Comparison of ENCODE assay signal across 10 cellular contexts in the genomic region with DNA sequence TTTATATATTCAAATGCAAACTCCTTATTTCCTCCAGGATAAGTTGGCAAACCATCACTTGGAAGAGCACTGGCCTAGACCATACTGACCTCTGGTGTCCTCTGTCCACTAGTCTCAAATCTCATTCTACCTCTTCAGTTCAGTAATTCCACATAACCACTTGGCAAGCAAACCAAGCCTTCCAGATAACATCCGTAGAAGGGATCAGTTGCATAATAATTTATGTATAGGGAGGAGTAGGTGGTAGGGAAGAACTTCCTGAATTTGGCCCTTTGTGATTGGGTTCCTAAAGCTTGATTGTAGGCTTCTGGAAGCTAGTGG. TPM values are rescaled to one million over a fixed set of nuclear protein-coding genes. Genes with fewer than 3 reads are reported as not detected.
DNase-seq lines count a peak whose midpoint lies in the region; ATAC-seq and TF ChIP-seq lines count a peak whose summit lies in the region.
"Had no signal": no experiment of that assay in that cellular context is flagged by ENCODE, and none has a peak within 500 bp of the region (broad histone marks: within the 10 kb centered on the region; RNA-seq: fewer than 3 reads in every experiment).

No MANE protein-coding gene starts in this region.

- peaks cover 38% of the 10 kb centered on the region for H3K4me1 ChIP-seq in GM23338 (ENCODE audit: insufficient read depth)
- peaks cover 6 to 52% (median 32%) of the 10 kb centered on the region in 12 donors for H3K4me1 ChIP-seq in heart left ventricle
- H3K4me1 ChIP-seq in sigmoid colon = peaks cover 0 to 48% (median 29%) of the 10 kb centered on the region in 4 donors
- H3K4me1 ChIP-seq in ovary (ENCODE audit: insufficient read depth) = peaks cover 10% of the 10 kb centered on the region

- ATAC-seq in GM23338 = no peak
- peak; percentile 84 to 90 (median 86) for ATAC-seq in heart left ventricle
- ATAC-seq in GM21526 (IDR thresholded peaks at IDR 0.05; ENCODE audit: low FRiP score, unreplicated experiment) = no peak

- TF ChIP-seq POLR2A in heart left ventricle (IDR thresholded peaks at IDR 0.05) = no peak
- no peak for TF ChIP-seq POLR2A in sigmoid colon (IDR thresholded peaks at IDR 0.05)
- TF ChIP-seq POLR2A in ovary (IDR thresholded peaks at IDR 0.05) = no peak

- H3K27me3 ChIP-seq in GM23338 (ENCODE audit: insufficient read depth) (no peaks in the 10 kb centered on the region), heart left ventricle (no peaks in the 10 kb centered on the region), sigmoid colon (no peaks in the 10 kb centered on the region), ovary (no peaks in the 10 kb centered on the region)

- H3K9me3 ChIP-seq in heart left ventricle (no peaks in the 10 kb centered on the region), sigmoid colon (no peaks in the 10 kb centered on the region), ovary (no peaks in the 10 kb centered on the region)

- H3K4me3 ChIP-seq in GM23338 (no peak overlapping the region), heart left ventricle (no peak overlapping the region), sigmoid colon (no peak overlapping the region), ovary (no peak overlapping the region)

- peaks cover 70% of the 10 kb centered on the region for H3K36me3 Mint-ChIP-seq in GM23338 (ENCODE audit: low read depth)
- peaks cover 48% of the 10 kb centered on the region for H3K36me3 Mint-ChIP-seq in activated naive CD8-positive, alpha-beta T cell treated with anti-CD3 and anti-CD28 coated beads for 36 hours

- WGBS in heart left ventricle, 4 donors = 0 to 19% (median 5%) methylated on average over 1 of the region's 1 CpG
- 5 to 34% methylated on average over 1 of the region's 1 CpG for WGBS in sigmoid colon, 2 donors
- 0 to 3% (median 0%) methylated on average over 1 of the region's 1 CpG for WGBS in ovary, 3 donors

- no peaks in the 10 kb centered on the region for H3K9me2 ChIP-seq in GM23338 (ENCODE audit: insufficient read depth)

- peaks cover 100% of the 10 kb centered on the region for H3K79me2 ChIP-seq in GM23338 (replicated peaks; ENCODE audit: insufficient read depth)

- TF ChIP-seq EP300 in sigmoid colon (IDR thresholded peaks at IDR 0.05) (no peak), ovary (IDR thresholded peaks at IDR 0.05) (no peak)

- H3K27me3 Mint-ChIP-seq in GM23338 (ENCODE audit: insufficient read depth, low read depth, poor library complexity) = peaks cover 6% of the 10 kb centered on the region
- no peaks in the 10 kb centered on the region for H3K27me3 Mint-ChIP-seq in activated naive CD8-positive, alpha-beta T cell treated with anti-CD3 and anti-CD28 coated beads for 36 hours

- H3K9me3 Mint-ChIP-seq in GM23338 = no peaks in the 10 kb centered on the region
- peaks cover under 1% of the 10 kb centered on the region for H3K9me3 Mint-ChIP-seq in activated naive CD8-positive, alpha-beta T cell treated with anti-CD3 and anti-CD28 coated beads for 36 hours

- no peak overlapping the region for H2AFZ ChIP-seq in GM23338

- H3K4me1 Mint-ChIP-seq in GM23338 = peaks cover 37% of the 10 kb centered on the region
- peaks cover 39% of the 10 kb centered on the region for H3K4me1 Mint-ChIP-seq in activated naive CD8-positive, alpha-beta T cell treated with anti-CD3 and anti-CD28 coated beads for 36 hours

- H3K27ac Mint-ChIP-seq in GM23338 = peak overlapping the region; percentile 36; the same call in 1 of the 2 replicates
- H3K27ac Mint-ChIP-seq in activated naive CD8-positive, alpha-beta T cell treated with anti-CD3 and anti-CD28 coated beads for 36 hours = peak overlapping the region; percentile 12

- no peak overlapping the region for H3K4me2 ChIP-seq in GM23338

- TF ChIP-seq CTCF in GM23338 (conservative IDR thresholded peaks at IDR 0.05; ENCODE audit: low read depth in 2 of 2) (peak in 1 of 2 experiments; percentile 8; a peak in 1 of 4 replicates), heart left ventricle (IDR thresholded peaks at IDR 0.05) (peak in 9 of 12 donors; percentile 15 to 54 (median 35)), sigmoid colon (IDR thresholded peaks at IDR 0.05) (no peak), ovary (IDR thresholded peaks at IDR 0.05) (no peak)

- H3K27ac ChIP-seq in GM23338 (ENCODE audit: low read depth) (no peak overlapping the region), heart left ventricle (peak overlapping the region in 9 of 12 donors; percentile 5 to 53 (median 15)), sigmoid colon (peak overlapping the region; percentile 36 to 62 (median 50)), ovary (no peak overlapping the region)

- peaks cover 41% of the 10 kb centered on the region for H4K20me1 ChIP-seq in GM23338 (replicated peaks; ENCODE audit: insufficient read depth)

- H3K4me3 Mint-ChIP-seq in GM23338 = no peak overlapping the region
- H3K4me3 Mint-ChIP-seq in activated naive CD8-positive, alpha-beta T cell treated with anti-CD3 and anti-CD28 coated beads for 36 hours = no peak overlapping the region

- peaks cover 37% of the 10 kb centered on the region for H3K36me3 ChIP-seq in GM23338 (ENCODE audit: insufficient read depth)
- peaks cover 0 to 86% (median 63%) of the 10 kb centered on the region in 9 donors for H3K36me3 ChIP-seq in heart left ventricle
- H3K36me3 ChIP-seq in sigmoid colon = peaks cover 0 to 63% (median 9%) of the 10 kb centered on the region in 4 donors
- H3K36me3 ChIP-seq in ovary = no peaks in the 10 kb centered on the region

- intact Hi-C loops in heart left ventricle (cut with DNase I) = loop anchor here in 8 of 10 donors (5.0 to 10.0 kb wide), 6 partner anchors 36 to 163 kb away; partner anchors contain the start of gene WAC (in 2 of the 8)
- intact Hi-C loops in sigmoid colon (cut with DNase I) = loop anchor here (5.0 kb wide), 2 partner anchors 56 to 156 kb away; partner anchors contain the start of gene WAC
- intact Hi-C loops in ovary (cut with DNase I) = no loop called here

- H3F3A ChIP-seq in GM23338 (replicated peaks; ENCODE audit: low read depth) = no peaks in the 10 kb centered on the region

- DNase-seq in GM23338 (ENCODE audit: low spot score) (no peak), heart left ventricle (peak in 1 of 5 donors; percentile 18), sigmoid colon (no peak), NCI-H1930 (lab: John Stamatoyannopoulos, UW) (no peak), ovary (no peak)
- no peak for DNase-seq in activated naive CD8-positive, alpha-beta T cell treated with anti-CD3 and anti-CD28 coated beads for 36 hours
- no peak for DNase-seq in activated CD8-positive, alpha-beta memory T cell treated with anti-CD3 and anti-CD28 coated beads, Interleukin-2, amount 50 U/mL, for 4 hours
- DNase-seq: central memory CD4-positive, alpha-beta T cell; SHP77 had no signal

TF ChIP-seq in GM23338, 12 proteins besides CTCF, POLR2A, EP300 and RAD21:
- no peak for TF ChIP-seq JUNB (IDR thresholded peaks at IDR 0.05; ENCODE audit: unreplicated experiment)
- TF ChIP-seq NANOG (IDR thresholded peaks at IDR 0.05; ENCODE audit: borderline replicate concordance) = no peak
TF ChIP-seq in GM23338: peak in this region for 0.

RNA-seq across cellular contexts. Expression of gene WAC, which starts 55.0 kb away (rescaled TPM):
- total RNA-seq in GM23338 (2014; rRNA removed; shearing (Covaris generic)) = 106 and 116 TPM in 2 replicates
- polyA plus RNA-seq in GM23338 (2016; fragmentation: Nextera tagmentation; extraction: Ambion mirVana) (52.8 and 59.4 TPM in 2 replicates), heart left ventricle (10 to 100 TPM; 16.8 to 66.4 TPM), sigmoid colon (10 to 100 TPM; 39.1 to 48.6 (median 46.6) TPM), ovary (100 to 1,000 TPM in 1 of 2 donors, 10 to 100 TPM in 1; 60.5 to 164 TPM)
- 100 to 1,000 TPM; 123 to 126 TPM for total RNA-seq in activated naive CD8-positive, alpha-beta T cell treated with anti-CD3 and anti-CD28 coated beads for 36 hours
- total RNA-seq in heart left ventricle (100 to 1,000 TPM in 7 of 9 donors, 10 to 100 TPM in 2; 83.6 to 124 (median 104) TPM), sigmoid colon (100 to 1,000 TPM; 132 to 180 (median 142) TPM), ovary (100 to 1,000 TPM in 5 of 7 donors, 10 to 100 TPM in 2; 74.6 to 124 (median 113) TPM)

Comparison
In these comparisons a context has a peak if more than half of its experiments do, and no peak if none do; other contexts are left out.
1. ATAC-seq: peak in heart left ventricle (4 of 4); none in GM23338 (single experiment) and GM21526 (single experiment).
2. H3K27ac ChIP-seq: peak in heart left ventricle (9 of 12) and sigmoid colon (4 of 4); none in GM23338 (single experiment) and ovary (0 of 2).
3. CTCF ChIP-seq: peak in heart left ventricle (9 of 12); none in sigmoid colon (0 of 4) and ovary (0 of 3).
4. intact Hi-C loops: an anchor here in heart left ventricle (5.0 to 10.0 kb wide) and sigmoid colon (5.0 kb wide); none called in ovary.